10 cellular contexts compared by ENCODE assay signal in the genomic region with DNA sequence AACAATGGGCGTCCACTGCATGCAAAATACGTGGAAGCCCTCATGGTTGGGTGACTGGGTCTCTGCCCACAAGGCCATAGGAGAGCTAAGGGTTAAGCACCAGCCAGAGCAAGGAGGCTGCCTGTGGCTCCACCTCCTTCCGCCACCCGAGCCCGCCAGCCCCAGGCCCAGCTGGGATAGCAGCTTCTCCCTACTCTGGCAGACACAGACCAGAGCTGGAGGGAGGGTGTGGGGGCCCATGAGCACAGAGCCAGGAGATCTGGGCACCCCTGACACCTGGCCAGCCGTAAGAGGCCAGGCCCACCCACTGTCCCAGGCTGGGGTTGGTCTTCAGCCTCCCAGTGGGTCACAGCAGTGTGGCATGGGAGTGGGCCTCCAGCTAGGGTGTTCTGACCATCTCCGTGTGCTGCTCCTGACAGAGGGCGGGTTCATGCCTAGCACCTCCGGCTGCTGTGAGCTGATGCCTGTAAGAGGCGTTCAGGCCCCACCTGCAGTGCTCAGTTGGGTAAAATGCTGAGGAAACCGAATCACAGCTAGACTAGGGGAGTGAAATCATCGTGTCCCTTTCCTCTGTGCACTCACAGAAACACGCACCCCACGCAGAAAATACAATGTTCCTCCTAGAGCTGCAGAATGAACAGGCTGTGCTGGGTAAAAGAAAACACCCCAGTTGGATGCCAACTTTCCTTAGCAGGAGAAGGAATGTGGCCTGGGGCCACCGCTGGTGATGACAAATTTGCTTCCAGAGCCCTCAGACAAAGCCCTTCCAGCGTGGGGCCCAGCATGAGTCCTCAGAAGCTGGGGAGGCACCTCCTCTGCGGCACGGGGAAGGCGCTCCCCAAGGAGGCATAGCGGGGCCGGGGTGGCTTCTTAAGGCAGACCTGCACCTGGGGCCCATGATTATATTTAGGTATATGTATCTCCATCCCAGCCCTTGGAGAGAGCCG. TPM values are rescaled to one million over a fixed set of nuclear protein-coding genes. Genes with fewer than 3 reads are reported as not detected.
DNase-seq lines count a peak whose midpoint lies in the region; ATAC-seq and TF ChIP-seq lines count a peak whose summit lies in the region.
"Had no signal": no experiment of that assay in that cellular context is flagged by ENCODE, and none has a peak within 500 bp of the region (broad histone marks: within the 10 kb centered on the region; RNA-seq: fewer than 3 reads in every experiment).

No MANE protein-coding gene starts in this region.

- peak overlapping the region in 1 of 3 donors; percentile 20 for H3K4me3 ChIP-seq in breast epithelium
- H3K4me3 ChIP-seq in iPS-18a (ENCODE audit: low read length): peak overlapping the region; percentile 25

- peak; percentile 73 for DNase-seq in NCI-H2227 (lab: John Stamatoyannopoulos, UW; ENCODE audit: unreplicated experiment)
- peak; percentile 19 to 48 for DNase-seq in breast epithelium (ENCODE audit: low spot score in 2 of 2)
- DNase-seq in stromal cell of bone marrow (ENCODE audit: low read depth): peak; percentile 12
- DNase-seq in kidney tubule cell (ENCODE audit: low spot score): no peak
- DNase-seq in activated CD4-positive, alpha-beta T cell treated with anti-CD3 and anti-CD28 coated beads for 1 hour: no peak
- DNase-seq in CD14-positive monocyte (ENCODE audit: low spot score): no peak
- DNase-seq: KG1; stimulated activated naive CD4-positive, alpha-beta T cell had no signal

- peaks cover 0 to 2% (median 0%) of the 10 kb centered on the region in 7 donors for H3K9me3 Mint-ChIP-seq in CD14-positive monocyte

- H3K9me3 ChIP-seq in breast epithelium: no peaks in the 10 kb centered on the region
- H3K9me3 ChIP-seq in iPS-18a (ENCODE audit: control insufficient read depth, low read depth, low read length): no peaks in the 10 kb centered on the region

- H3K4me1 Mint-ChIP-seq in CD14-positive monocyte: peaks cover 6% of the 10 kb centered on the region

- H3K36me3 ChIP-seq in breast epithelium (no peaks in the 10 kb centered on the region), iPS-18a (ENCODE audit: control insufficient read depth, low read depth, low read length) (no peaks in the 10 kb centered on the region)

- no peak for ATAC-seq in HG03378 (IDR thresholded peaks at IDR 0.05; ENCODE audit: unreplicated experiment)

- H3K27ac ChIP-seq in breast epithelium: peak overlapping the region; percentile 68 to 70
- H3K27ac ChIP-seq in iPS-18a (ENCODE audit: low read length): no peak overlapping the region

- TF ChIP-seq POLR2A in breast epithelium (IDR thresholded peaks at IDR 0.05): no peak

- no peaks in the 10 kb centered on the region for H3K36me3 Mint-ChIP-seq in CD14-positive monocyte

- H3K4me3 Mint-ChIP-seq in CD14-positive monocyte: no peak overlapping the region

- H3K27ac Mint-ChIP-seq in CD14-positive monocyte: peak overlapping the region in 1 of 7 donors; percentile 57

- TF ChIP-seq CTCF in breast epithelium (IDR thresholded peaks at IDR 0.05) (no peak), CD14-positive monocyte (IDR thresholded peaks at IDR 0.05) (no peak)

- H3K4me1 ChIP-seq in breast epithelium (no peaks in the 10 kb centered on the region), iPS-18a (ENCODE audit: control insufficient read depth, low read depth, low read length) (peaks cover 22% of the 10 kb centered on the region)

- peaks cover 1 to 5% (median 2%) of the 10 kb centered on the region in 3 donors for H3K27me3 Mint-ChIP-seq in CD14-positive monocyte (ENCODE audit: low read depth in 3 of 3)

- no peak overlapping the region for H3K9ac ChIP-seq in iPS-18a (ENCODE audit: low read length)

- intact Hi-C loops in breast epithelium (cut with DNase I; ENCODE audit: low total_unique reads): no loop called here
- intact Hi-C loops in CD14-positive monocyte (cut with micrococcal nuclease): no loop called here

- H3K27me3 ChIP-seq in breast epithelium (no peaks in the 10 kb centered on the region), iPS-18a (ENCODE audit: control insufficient read depth, insufficient read depth, low read length) (no peaks in the 10 kb centered on the region)

RNA-seq across cellular contexts. Expression of gene ARHGEF4, which starts 16.5 kb away (rescaled TPM):
- 10 to 100 TPM in 1 of 3 donors, 1 to 10 TPM in 2; 7.5 to 10.1 (median 8.0) TPM for total RNA-seq in breast epithelium
- polyA plus RNA-seq in CD14-positive monocyte: not detected

Comparison
In these comparisons a context has a peak if more than half of its experiments do, and no peak if none do; other contexts are left out.
1. DNase-seq: peak in NCI-H2227 (single experiment), breast epithelium (2 of 2) and stromal cell of bone marrow (single experiment); none in kidney tubule cell (single experiment), activated CD4-positive, alpha-beta T cell treated with anti-CD3 and anti-CD28 coated beads for 1 hour (single experiment) and CD14-positive monocyte (single experiment).